In the genomic region with DNA sequence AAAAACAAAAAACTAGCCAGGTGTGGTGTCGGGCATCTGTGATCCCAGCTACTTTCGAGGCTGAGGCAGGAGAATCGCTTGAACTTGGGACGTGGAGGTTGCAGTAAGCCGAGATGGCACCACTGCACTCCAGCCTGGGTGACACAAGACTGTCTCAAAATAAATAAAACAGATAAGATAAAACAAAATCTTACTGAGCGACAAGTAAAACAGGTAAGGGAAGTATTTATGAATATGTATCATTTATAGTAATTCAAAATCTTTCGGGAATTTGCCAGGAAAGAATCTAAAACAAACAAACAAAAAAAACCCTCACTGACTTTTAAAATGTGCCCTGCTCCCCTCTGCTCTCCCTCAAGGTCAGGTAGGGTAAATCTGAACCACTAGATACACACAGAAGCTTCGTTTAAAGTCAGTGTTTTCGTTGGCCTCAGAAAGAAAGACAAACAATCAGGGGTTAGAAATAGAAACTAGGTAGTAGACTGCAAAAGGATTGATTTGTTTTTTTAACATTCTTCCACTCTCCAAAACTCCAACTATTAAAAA, we compare ENCODE assay signal across 1 cellular context.
TF ChIP-seq lines count a peak whose summit lies in the region.

No MANE protein-coding gene starts in this region.

TF ChIP-seq in HepG2, 621 proteins besides CTCF, POLR2A, EP300 and RAD21 (continues in another document):
- TF ChIP-seq ZMYM2 (CRISPR knock-in tag; IDR thresholded peaks at IDR 0.05), result no peak
- TF ChIP-seq ELF1 (CRISPR knock-in tag; IDR thresholded peaks at IDR 0.05), result 0 out of 2 replicates have a peak, but pooled peaks have one; percentile 30
- TF ChIP-seq, protein P1, sequence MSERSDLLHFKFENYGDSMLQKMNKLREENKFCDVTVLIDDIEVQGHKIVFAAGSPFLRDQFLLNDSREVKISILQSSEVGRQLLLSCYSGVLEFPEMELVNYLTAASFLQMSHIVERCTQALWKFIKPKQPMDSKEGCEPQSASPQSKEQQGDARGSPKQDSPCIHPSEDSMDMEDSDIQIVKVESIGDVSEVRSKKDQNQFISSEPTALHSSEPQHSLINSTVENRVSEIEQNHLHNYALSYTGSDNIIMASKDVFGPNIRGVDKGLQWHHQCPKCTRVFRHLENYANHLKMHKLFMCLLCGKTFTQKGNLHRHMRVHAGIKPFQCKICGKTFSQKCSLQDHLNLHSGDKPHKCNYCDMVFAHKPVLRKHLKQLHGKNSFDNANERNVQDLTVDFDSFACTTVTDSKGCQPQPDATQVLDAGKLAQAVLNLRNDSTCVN (CRISPR knock-in tag; IDR thresholded peaks at IDR 0.05; ENCODE audit: borderline replicate concordance), result no peak
- TF ChIP-seq, protein P2, sequence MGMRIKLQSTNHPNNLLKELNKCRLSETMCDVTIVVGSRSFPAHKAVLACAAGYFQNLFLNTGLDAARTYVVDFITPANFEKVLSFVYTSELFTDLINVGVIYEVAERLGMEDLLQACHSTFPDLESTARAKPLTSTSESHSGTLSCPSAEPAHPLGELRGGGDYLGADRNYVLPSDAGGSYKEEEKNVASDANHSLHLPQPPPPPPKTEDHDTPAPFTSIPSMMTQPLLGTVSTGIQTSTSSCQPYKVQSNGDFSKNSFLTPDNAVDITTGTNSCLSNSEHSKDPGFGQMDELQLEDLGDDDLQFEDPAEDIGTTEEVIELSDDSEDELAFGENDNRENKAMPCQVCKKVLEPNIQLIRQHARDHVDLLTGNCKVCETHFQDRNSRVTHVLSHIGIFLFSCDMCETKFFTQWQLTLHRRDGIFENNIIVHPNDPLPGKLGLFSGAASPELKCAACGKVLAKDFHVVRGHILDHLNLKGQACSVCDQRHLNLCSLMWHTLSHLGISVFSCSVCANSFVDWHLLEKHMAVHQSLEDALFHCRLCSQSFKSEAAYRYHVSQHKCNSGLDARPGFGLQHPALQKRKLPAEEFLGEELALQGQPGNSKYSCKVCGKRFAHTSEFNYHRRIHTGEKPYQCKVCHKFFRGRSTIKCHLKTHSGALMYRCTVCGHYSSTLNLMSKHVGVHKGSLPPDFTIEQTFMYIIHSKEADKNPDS (CRISPR knock-in tag; IDR thresholded peaks at IDR 0.05), result no peak
- TF ChIP-seq KDM5A (IDR thresholded peaks at IDR 0.05; ENCODE audit: borderline replicate concordance, low read length), result no peak
- no peak for TF ChIP-seq SIN3B (IDR thresholded peaks at IDR 0.05; ENCODE audit: low read length)
- peak; percentile 21; the same call in 1 of the 2 replicates for TF ChIP-seq HNF4G (IDR thresholded peaks at IDR 0.05; ENCODE audit: borderline replicate concordance, low read depth, low read length)
- no peak for TF ChIP-seq HNF4G (CRISPR knock-in tag; IDR thresholded peaks at IDR 0.05; ENCODE audit: borderline replicate concordance, low read depth)
- no peak for TF ChIP-seq ZFYVE20 (CRISPR knock-in tag; IDR thresholded peaks at IDR 0.05; ENCODE audit: borderline replicate concordance, low read depth)
- peak; percentile 27; the same call in 1 of the 2 replicates for TF ChIP-seq ZNF629 (CRISPR knock-in tag; conservative IDR thresholded peaks at IDR 0.05)
- TF ChIP-seq, protein P3, sequence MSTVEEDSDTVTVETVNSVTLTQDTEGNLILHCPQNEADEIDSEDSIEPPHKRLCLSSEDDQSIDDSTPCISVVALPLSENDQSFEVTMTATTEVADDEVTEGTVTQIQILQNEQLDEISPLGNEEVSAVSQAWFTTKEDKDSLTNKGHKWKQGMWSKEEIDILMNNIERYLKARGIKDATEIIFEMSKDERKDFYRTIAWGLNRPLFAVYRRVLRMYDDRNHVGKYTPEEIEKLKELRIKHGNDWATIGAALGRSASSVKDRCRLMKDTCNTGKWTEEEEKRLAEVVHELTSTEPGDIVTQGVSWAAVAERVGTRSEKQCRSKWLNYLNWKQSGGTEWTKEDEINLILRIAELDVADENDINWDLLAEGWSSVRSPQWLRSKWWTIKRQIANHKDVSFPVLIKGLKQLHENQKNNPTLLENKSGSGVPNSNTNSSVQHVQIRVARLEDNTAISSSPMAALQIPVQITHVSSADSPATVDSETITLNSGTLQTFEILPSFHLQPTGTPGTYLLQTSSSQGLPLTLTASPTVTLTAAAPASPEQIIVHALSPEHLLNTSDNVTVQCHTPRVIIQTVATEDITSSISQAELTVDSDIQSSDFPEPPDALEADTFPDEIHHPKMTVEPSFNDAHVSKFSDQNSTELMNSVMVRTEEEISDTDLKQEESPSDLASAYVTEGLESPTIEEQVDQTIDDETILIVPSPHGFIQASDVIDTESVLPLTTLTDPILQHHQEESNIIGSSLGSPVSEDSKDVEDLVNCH (CRISPR knock-in tag; IDR thresholded peaks at IDR 0.05), result no peak
- 0 out of 2 replicates have a peak, but pooled peaks have one; percentile 31 for TF ChIP-seq YEATS4 (CRISPR knock-in tag; IDR thresholded peaks at IDR 0.05; ENCODE audit: borderline replicate concordance)
- no peak for TF ChIP-seq XRCC5 (optimal IDR thresholded peaks at IDR 0.05; ENCODE audit: low read length)
- TF ChIP-seq POLR2AphosphoS2 (IDR thresholded peaks at IDR 0.05; ENCODE audit: low read depth, low read length), result no peak
- TF ChIP-seq NFATC3 (CRISPR knock-in tag; IDR thresholded peaks at IDR 0.05), result no peak
- TF ChIP-seq ZNF644 (CRISPR knock-in tag; IDR thresholded peaks at IDR 0.05; ENCODE audit: low read depth), result no peak
- TF ChIP-seq, protein P4, sequence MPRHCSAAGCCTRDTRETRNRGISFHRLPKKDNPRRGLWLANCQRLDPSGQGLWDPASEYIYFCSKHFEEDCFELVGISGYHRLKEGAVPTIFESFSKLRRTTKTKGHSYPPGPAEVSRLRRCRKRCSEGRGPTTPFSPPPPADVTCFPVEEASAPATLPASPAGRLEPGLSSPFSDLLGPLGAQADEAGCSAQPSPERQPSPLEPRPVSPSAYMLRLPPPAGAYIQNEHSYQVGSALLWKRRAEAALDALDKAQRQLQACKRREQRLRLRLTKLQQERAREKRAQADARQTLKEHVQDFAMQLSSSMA (CRISPR knock-in tag; IDR thresholded peaks at IDR 0.05), result no peak
- TF ChIP-seq, protein P5, sequence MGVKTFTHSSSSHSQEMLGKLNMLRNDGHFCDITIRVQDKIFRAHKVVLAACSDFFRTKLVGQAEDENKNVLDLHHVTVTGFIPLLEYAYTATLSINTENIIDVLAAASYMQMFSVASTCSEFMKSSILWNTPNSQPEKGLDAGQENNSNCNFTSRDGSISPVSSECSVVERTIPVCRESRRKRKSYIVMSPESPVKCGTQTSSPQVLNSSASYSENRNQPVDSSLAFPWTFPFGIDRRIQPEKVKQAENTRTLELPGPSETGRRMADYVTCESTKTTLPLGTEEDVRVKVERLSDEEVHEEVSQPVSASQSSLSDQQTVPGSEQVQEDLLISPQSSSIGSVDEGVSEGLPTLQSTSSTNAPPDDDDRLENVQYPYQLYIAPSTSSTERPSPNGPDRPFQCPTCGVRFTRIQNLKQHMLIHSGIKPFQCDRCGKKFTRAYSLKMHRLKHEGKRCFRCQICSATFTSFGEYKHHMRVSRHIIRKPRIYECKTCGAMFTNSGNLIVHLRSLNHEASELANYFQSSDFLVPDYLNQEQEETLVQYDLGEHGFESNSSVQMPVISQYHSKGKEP (CRISPR knock-in tag; IDR thresholded peaks at IDR 0.05), result no peak
- TF ChIP-seq ZNF530 (CRISPR knock-in tag; IDR thresholded peaks at IDR 0.05; ENCODE audit: low read depth), result no peak
- TF ChIP-seq ZNF282 (IDR thresholded peaks at IDR 0.05; ENCODE audit: partially characterized antibody), result no peak
- TF ChIP-seq GTF2F1 (IDR thresholded peaks at IDR 0.05; ENCODE audit: low read length), result no peak
- peak; percentile 77 for TF ChIP-seq SALL1 (CRISPR knock-in tag; IDR thresholded peaks at IDR 0.05)
- TF ChIP-seq ZBTB7A (CRISPR knock-in tag; IDR thresholded peaks at IDR 0.05), result no peak
- TF ChIP-seq, protein P6, sequence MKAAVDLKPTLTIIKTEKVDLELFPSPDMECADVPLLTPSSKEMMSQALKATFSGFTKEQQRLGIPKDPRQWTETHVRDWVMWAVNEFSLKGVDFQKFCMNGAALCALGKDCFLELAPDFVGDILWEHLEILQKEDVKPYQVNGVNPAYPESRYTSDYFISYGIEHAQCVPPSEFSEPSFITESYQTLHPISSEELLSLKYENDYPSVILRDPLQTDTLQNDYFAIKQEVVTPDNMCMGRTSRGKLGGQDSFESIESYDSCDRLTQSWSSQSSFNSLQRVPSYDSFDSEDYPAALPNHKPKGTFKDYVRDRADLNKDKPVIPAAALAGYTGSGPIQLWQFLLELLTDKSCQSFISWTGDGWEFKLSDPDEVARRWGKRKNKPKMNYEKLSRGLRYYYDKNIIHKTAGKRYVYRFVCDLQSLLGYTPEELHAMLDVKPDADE (CRISPR knock-in tag; IDR thresholded peaks at IDR 0.05), result no peak
- no peak for TF ChIP-seq ASH2L (IDR thresholded peaks at IDR 0.05; ENCODE audit: insufficient read length, low read depth, low read length)
- peak; percentile 81 for TF ChIP-seq KMT2A (CRISPR knock-in tag; IDR thresholded peaks at IDR 0.05)
- no peak for TF ChIP-seq ZFP36L1 (CRISPR knock-in tag; IDR thresholded peaks at IDR 0.05)
- peak; percentile 67; the same call in 1 of the 2 replicates for TF ChIP-seq PPARG (CRISPR knock-in tag; conservative IDR thresholded peaks at IDR 0.05)
- peak; percentile 65; the same call in 1 of the 2 replicates for TF ChIP-seq KLF12 (CRISPR knock-in tag; IDR thresholded peaks at IDR 0.05; ENCODE audit: borderline replicate concordance)
- TF ChIP-seq ZNF772 (CRISPR knock-in tag; IDR thresholded peaks at IDR 0.05), result no peak
- TF ChIP-seq SMAD1 (CRISPR knock-in tag; IDR thresholded peaks at IDR 0.05; ENCODE audit: borderline replicate concordance, low read depth), result no peak
- TF ChIP-seq HNRNPH1 (optimal IDR thresholded peaks at IDR 0.05; ENCODE audit: low read depth, low read length), result no peak
- peak; percentile 69 for TF ChIP-seq RARA (CRISPR knock-in tag; IDR thresholded peaks at IDR 0.05)
- TF ChIP-seq ZFP41 (CRISPR knock-in tag; IDR thresholded peaks at IDR 0.05; ENCODE audit: borderline replicate concordance), result no peak
- TF ChIP-seq, protein P7, sequence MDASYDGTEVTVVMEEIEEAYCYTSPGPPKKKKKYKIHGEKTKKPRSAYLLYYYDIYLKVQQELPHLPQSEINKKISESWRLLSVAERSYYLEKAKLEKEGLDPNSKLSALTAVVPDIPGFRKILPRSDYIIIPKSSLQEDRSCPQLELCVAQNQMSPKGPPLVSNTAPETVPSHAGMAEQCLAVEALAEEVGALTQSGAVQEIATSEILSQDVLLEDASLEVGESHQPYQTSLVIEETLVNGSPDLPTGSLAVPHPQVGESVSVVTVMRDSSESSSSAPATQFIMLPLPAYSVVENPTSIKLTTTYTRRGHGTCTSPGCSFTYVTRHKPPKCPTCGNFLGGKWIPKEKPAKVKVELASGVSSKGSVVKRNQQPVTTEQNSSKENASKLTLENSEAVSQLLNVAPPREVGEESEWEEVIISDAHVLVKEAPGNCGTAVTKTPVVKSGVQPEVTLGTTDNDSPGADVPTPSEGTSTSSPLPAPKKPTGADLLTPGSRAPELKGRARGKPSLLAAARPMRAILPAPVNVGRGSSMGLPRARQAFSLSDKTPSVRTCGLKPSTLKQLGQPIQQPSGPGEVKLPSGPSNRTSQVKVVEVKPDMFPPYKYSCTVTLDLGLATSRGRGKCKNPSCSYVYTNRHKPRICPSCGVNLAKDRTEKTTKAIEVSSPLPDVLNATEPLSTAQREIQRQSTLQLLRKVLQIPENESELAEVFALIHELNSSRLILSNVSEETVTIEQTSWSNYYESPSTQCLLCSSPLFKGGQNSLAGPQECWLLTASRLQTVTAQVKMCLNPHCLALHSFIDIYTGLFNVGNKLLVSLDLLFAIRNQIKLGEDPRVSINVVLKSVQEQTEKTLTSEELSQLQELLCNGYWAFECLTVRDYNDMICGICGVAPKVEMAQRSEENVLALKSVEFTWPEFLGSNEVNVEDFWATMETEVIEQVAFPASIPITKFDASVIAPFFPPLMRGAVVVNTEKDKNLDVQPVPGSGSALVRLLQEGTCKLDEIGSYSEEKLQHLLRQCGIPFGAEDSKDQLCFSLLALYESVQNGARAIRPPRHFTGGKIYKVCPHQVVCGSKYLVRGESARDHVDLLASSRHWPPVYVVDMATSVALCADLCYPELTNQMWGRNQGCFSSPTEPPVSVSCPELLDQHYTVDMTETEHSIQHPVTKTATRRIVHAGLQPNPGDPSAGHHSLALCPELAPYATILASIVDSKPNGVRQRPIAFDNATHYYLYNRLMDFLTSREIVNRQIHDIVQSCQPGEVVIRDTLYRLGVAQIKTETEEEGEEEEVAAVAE (CRISPR knock-in tag; IDR thresholded peaks at IDR 0.05; ENCODE audit: borderline replicate concordance), result no peak
- TF ChIP-seq, protein P8, sequence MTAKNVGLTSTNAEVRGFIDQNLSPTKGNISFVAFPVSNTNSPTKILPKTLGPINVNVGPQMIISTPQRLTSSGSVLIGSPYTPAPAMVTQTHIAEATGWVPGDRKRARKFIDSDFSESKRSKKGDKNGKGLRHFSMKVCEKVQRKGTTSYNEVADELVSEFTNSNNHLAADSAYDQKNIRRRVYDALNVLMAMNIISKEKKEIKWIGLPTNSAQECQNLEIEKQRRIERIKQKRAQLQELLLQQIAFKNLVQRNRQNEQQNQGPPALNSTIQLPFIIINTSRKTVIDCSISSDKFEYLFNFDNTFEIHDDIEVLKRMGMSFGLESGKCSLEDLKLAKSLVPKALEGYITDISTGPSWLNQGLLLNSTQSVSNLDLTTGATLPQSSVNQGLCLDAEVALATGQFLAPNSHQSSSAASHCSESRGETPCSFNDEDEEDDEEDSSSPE (CRISPR knock-in tag; IDR thresholded peaks at IDR 0.05), result no peak
- no peak for TF ChIP-seq POGZ (CRISPR knock-in tag; IDR thresholded peaks at IDR 0.05)
- TF ChIP-seq TAF1 (CRISPR knock-in tag; IDR thresholded peaks at IDR 0.05), result peak; percentile 30; the same call in 1 of the 2 replicates
- no peak for TF ChIP-seq JUND (CRISPR knock-in tag; IDR thresholded peaks at IDR 0.05)
- peak; percentile 41; the same call in 1 of the 2 replicates for TF ChIP-seq NAIF1 (CRISPR knock-in tag; IDR thresholded peaks at IDR 0.05; ENCODE audit: borderline replicate concordance)
- TF ChIP-seq, protein P9, sequence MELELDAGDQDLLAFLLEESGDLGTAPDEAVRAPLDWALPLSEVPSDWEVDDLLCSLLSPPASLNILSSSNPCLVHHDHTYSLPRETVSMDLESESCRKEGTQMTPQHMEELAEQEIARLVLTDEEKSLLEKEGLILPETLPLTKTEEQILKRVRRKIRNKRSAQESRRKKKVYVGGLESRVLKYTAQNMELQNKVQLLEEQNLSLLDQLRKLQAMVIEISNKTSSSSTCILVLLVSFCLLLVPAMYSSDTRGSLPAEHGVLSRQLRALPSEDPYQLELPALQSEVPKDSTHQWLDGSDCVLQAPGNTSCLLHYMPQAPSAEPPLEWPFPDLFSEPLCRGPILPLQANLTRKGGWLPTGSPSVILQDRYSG (CRISPR knock-in tag; IDR thresholded peaks at IDR 0.05), result no peak; the same call in 1 of the 2 replicates
- TF ChIP-seq TBX3 (IDR thresholded peaks at IDR 0.05; ENCODE audit: borderline replicate concordance), result no peak
- TF ChIP-seq TCF12 (IDR thresholded peaks at IDR 0.05), result no peak
- no peak for TF ChIP-seq TCF12 (CRISPR knock-in tag; IDR thresholded peaks at IDR 0.05)
- TF ChIP-seq ZNF562 (CRISPR knock-in tag; IDR thresholded peaks at IDR 0.05; ENCODE audit: borderline replicate concordance), result no peak
- TF ChIP-seq KAT8 (CRISPR knock-in tag; IDR thresholded peaks at IDR 0.05), result peak; percentile 36; the same call in 1 of the 2 replicates
- no peak for TF ChIP-seq SNRNP70 (IDR thresholded peaks at IDR 0.05; ENCODE audit: low read depth, low read length)
- TF ChIP-seq ZNF367 (CRISPR knock-in tag; IDR thresholded peaks at IDR 0.05; ENCODE audit: borderline replicate concordance), result 0 out of 2 replicates have a peak, but pooled peaks have one; percentile 33
- TF ChIP-seq CHD4 (IDR thresholded peaks at IDR 0.05; ENCODE audit: borderline replicate concordance, low read length), result peak; percentile 3; the same call in 1 of the 2 replicates
- peak; percentile 29; the same call in 1 of the 2 replicates for TF ChIP-seq ATF1 (CRISPR knock-in tag; IDR thresholded peaks at IDR 0.05)
- TF ChIP-seq ZNF746 (CRISPR knock-in tag; IDR thresholded peaks at IDR 0.05), result no peak
- TF ChIP-seq RCOR2 (CRISPR knock-in tag; IDR thresholded peaks at IDR 0.05), result peak; percentile 55; the same call in 1 of the 2 replicates
